In genomic region chr7:43461349-43462024, GRCh38 we compare ENCODE assay signal across 17 cellular contexts.
"Had no signal": no experiment of that assay in that cellular context is flagged by ENCODE, and none has a peak within 500 bp of the region (broad histone marks: within the 10 kb centered on the region; RNA-seq: fewer than 3 reads in every experiment).

No MANE protein-coding gene starts in this region.

- ATAC-seq: activated CD8-positive, alpha-beta T cell treated with anti-CD3 and anti-CD28 coated beads, Interleukin-2, amount 10 ng/mL, durations not matched to agents 7 days and 5 days; naive thymus-derived CD8-positive, alpha-beta T cell; stimulated activated naive CD8-positive, alpha-beta T cell treated with anti-CD3 and anti-CD28 coated beads, Interleukin-15, Interleukin-2, amounts not matched to agents 100 U/mL and 50 U/mL, for 24 hours had no signal

- DNase-seq: activated CD4-positive, alpha-beta T cell treated with anti-CD3 and anti-CD28 coated beads for 4 hours; activated CD8-positive, alpha-beta memory T cell treated with anti-CD3 and anti-CD28 coated beads, Interleukin-2, amount 50 U/mL, for 4 hours; activated CD8-positive, alpha-beta T cell treated with anti-CD3 and anti-CD28 coated beads, Interleukin-2, amount 10 ng/mL, durations not matched to agents 7 days and 5 days; activated effector memory CD4-positive, alpha-beta T cell treated with anti-CD3 and anti-CD28 coated beads, Interleukin-2, amount 50 U/mL, for 16 hours; activated T-cell treated with anti-CD3 and anti-CD28 coated beads, Interleukin-2, amount 50 U/mL, for 48 hours; central memory CD4-positive, alpha-beta T cell; cortex of kidney; effector CD4-positive, alpha-beta T cell; esophagus squamous epithelium; immature natural killer cell; midbrain; naive thymus-derived CD8-positive, alpha-beta T cell; posterior cingulate gyrus; stimulated activated naive CD8-positive, alpha-beta T cell treated with anti-CD3 and anti-CD28 coated beads, Interleukin-15, Interleukin-2, amounts not matched to agents 100 U/mL and 50 U/mL, for 24 hours; T-helper 2 cell had no signal

- H3K36me3 ChIP-seq: esophagus squamous epithelium, suprapubic skin had no signal

- H3K4me3 ChIP-seq: esophagus squamous epithelium, lung, suprapubic skin had no signal

- H3K27ac ChIP-seq: suprapubic skin had no signal

- H3K9me3 ChIP-seq: esophagus squamous epithelium, suprapubic skin had no signal

- H3K27me3 ChIP-seq: esophagus squamous epithelium, suprapubic skin had no signal
